21 cellular contexts compared by ENCODE assay signal in genomic region chr11:45621541-45621940, GRCh38. TPM values are rescaled to one million over a fixed set of nuclear protein-coding genes. Genes with fewer than 3 reads are reported as not detected.
DNase-seq lines count a peak whose midpoint lies in the region; ATAC-seq, FAIRE-seq and TF ChIP-seq lines count a peak whose summit lies in the region.
"Had no signal": no experiment of that assay in that cellular context is flagged by ENCODE, and none has a peak within 500 bp of the region (broad histone marks: within the 10 kb centered on the region; RNA-seq: fewer than 3 reads in every experiment).

No MANE protein-coding gene starts in this region.

- no peak overlapping the region for H2AFZ ChIP-seq in H1 (ENCODE audit: low read length)

- H4K5ac ChIP-seq in H1 (ENCODE audit: insufficient read length, low read depth, low read length), result no peak overlapping the region

- TF ChIP-seq EP300 in H1 (IDR thresholded peaks at IDR 0.05; ENCODE audit: borderline replicate concordance in 1 of 2, low read depth in 2 of 2, low read length in 2 of 2), result no peak

- TF ChIP-seq RAD21 in H1 (IDR thresholded peaks at IDR 0.05 in 1 of 2, conservative IDR thresholded peaks at IDR 0.05 in 1 of 2; ENCODE audit: low read depth in 2 of 2, low read length in 2 of 2), result no peak

- no peak overlapping the region for H3K4me3 Mint-ChIP-seq in osteocyte (ENCODE audit: unreplicated experiment)
- H3K4me3 Mint-ChIP-seq: CD4-positive, CD25-positive, alpha-beta regulatory T cell; CD8-positive, alpha-beta memory T cell had no signal

- H3K36me3 Mint-ChIP-seq in osteocyte (ENCODE audit: unreplicated experiment), result no peaks in the 10 kb centered on the region
- H3K36me3 Mint-ChIP-seq: CD4-positive, CD25-positive, alpha-beta regulatory T cell; CD8-positive, alpha-beta memory T cell had no signal

- no peaks in the 10 kb centered on the region for H3K36me3 ChIP-seq in H1 (ENCODE audit: control insufficient read depth in 2 of 4, insufficient read depth in 4 of 4, low read length in 3 of 4)
- H3K36me3 ChIP-seq: BE2C had no signal

- no peak overlapping the region for H3K23ac ChIP-seq in H1 (ENCODE audit: insufficient read length)

- no peak overlapping the region for H3K9ac ChIP-seq in H1 (replicated peaks in 1 of 4; ENCODE audit: extremely low read depth in 1 of 4, low read depth in 3 of 4, low read length in 3 of 4)

- H3K79me2 ChIP-seq in H1 (ENCODE audit: control insufficient read depth in 1 of 2, insufficient read depth in 2 of 2, low read length in 2 of 2), result no peaks in the 10 kb centered on the region

- no peak overlapping the region for H2BK20ac ChIP-seq in H1 (ENCODE audit: low read length)

- CTCF ChIA-PET in H1 (lab: Charles Lee; ENCODE audit: partially characterized antibody), result interaction anchor here (2.3 to 2.6 kb wide), 2 partner anchors 33 to 150 kb away, joined by 7 to 9 read pairs; no protein-coding TSS in a partner anchor

- H4K91ac ChIP-seq in H1 (replicated peaks; ENCODE audit: insufficient read length, low read length), result no peak overlapping the region

- no peak for TF ChIP-seq POLR2A in H1 (IDR thresholded peaks at IDR 0.05; ENCODE audit: control extremely low read depth in 1 of 2, low read depth in 2 of 2, low read length in 2 of 2)

- H3K4me1 ChIP-seq in H1 (replicated peaks in 1 of 4; ENCODE audit: control insufficient read depth in 3 of 4, insufficient read depth in 4 of 4, low read length in 3 of 4), result no peaks in the 10 kb centered on the region; a peak in 1 of 7 replicates
- H3K4me1 ChIP-seq: BE2C had no signal

- H3K4ac ChIP-seq in H1 (replicated peaks; ENCODE audit: insufficient read length, low read depth, low read length), result no peak overlapping the region

- no peak overlapping the region for H2BK12ac ChIP-seq in H1 (ENCODE audit: low read depth, low read length)

- H2BK5ac ChIP-seq in H1 (ENCODE audit: low read depth, low read length), result no peak overlapping the region

- H2BK15ac ChIP-seq in H1 (ENCODE audit: low read length), result no peak overlapping the region

- H3K9me3 ChIP-seq in H1 (ENCODE audit: insufficient read depth in 2 of 2, low read depth in 1 of 2, low read length in 1 of 2), result no peaks in the 10 kb centered on the region
- H3K9me3 ChIP-seq: BE2C had no signal

- peak; percentile 15 for DNase-seq in NCI-H226
- no peak for DNase-seq in H1 (ENCODE audit: low read depth in 1 of 2, low spot score in 2 of 2)
- DNase-seq in osteocyte (ENCODE audit: extremely low spot score, unreplicated experiment), result peak; percentile 67
- no peak for DNase-seq in activated CD4-positive, alpha-beta T cell treated with anti-CD3 and anti-CD28 coated beads, Interleukin-2, amount 50 U/mL, for 4 hours
- no peak for DNase-seq in AG08395 (ENCODE audit: low spot score)
- DNase-seq: BE2C; C1 segment of cervical spinal cord; CD4-positive, CD25-positive, alpha-beta regulatory T cell; CD8-positive, alpha-beta memory T cell; COR-L47; DMS 273 treated with DMSO at 0.1 percent for 48 hours; DND-41; EL; HCEC 1CT; IMR-90 had no signal

- H3K23me2 ChIP-seq in H1 (ENCODE audit: low read depth, low read length), result no peaks in the 10 kb centered on the region

- POLR2A ChIA-PET in H1 (lab: Charles Lee; ENCODE audit: partially characterized antibody), result no interaction called here

- H3K4me3 ChIP-seq in H1 (ENCODE audit: extremely low read depth in 1 of 4, insufficient read depth in 2 of 4, low read depth in 3 of 4, low read length in 4 of 4), result no peak overlapping the region

- H3K27ac ChIP-seq in H1 (ENCODE audit: low read depth, low read length), result no peak overlapping the region

- H3K56ac ChIP-seq in H1 (replicated peaks; ENCODE audit: insufficient read length, low read depth, low read length), result no peak overlapping the region

- TF ChIP-seq CTCF in H1 (IDR thresholded peaks at IDR 0.05; ENCODE audit: control extremely low read depth in 1 of 3, insufficient read depth in 1 of 3, low read depth in 1 of 3, low read length in 3 of 3) (no peak), osteocyte (IDR thresholded peaks at IDR 0.05) (no peak)

- H2AK5ac ChIP-seq in H1 (ENCODE audit: low read depth, low read length), result no peak overlapping the region

- no peak overlapping the region for H3K4me2 ChIP-seq in H1 (ENCODE audit: insufficient read depth in 1 of 2, low read depth in 2 of 2, low read length in 2 of 2)

- H3K4me1 Mint-ChIP-seq in osteocyte (ENCODE audit: unreplicated experiment), result no peaks in the 10 kb centered on the region
- H3K4me1 Mint-ChIP-seq: CD4-positive, CD25-positive, alpha-beta regulatory T cell; CD8-positive, alpha-beta memory T cell had no signal

- H3K27ac Mint-ChIP-seq in osteocyte (ENCODE audit: unreplicated experiment), result no peak overlapping the region
- H3K27ac Mint-ChIP-seq: CD4-positive, CD25-positive, alpha-beta regulatory T cell had no signal

- ATAC-seq in HG03159 (IDR thresholded peaks at IDR 0.05; ENCODE audit: unreplicated experiment), result no peak

- no peaks in the 10 kb centered on the region for H3K9me3 Mint-ChIP-seq in osteocyte (ENCODE audit: unreplicated experiment)

- H3K14ac ChIP-seq in H1 (ENCODE audit: insufficient read length), result no peak overlapping the region

- H3K79me1 ChIP-seq in H1 (ENCODE audit: low read depth, low read length), result no peaks in the 10 kb centered on the region

- peaks cover 41% of the 10 kb centered on the region for H3K27me3 Mint-ChIP-seq in osteocyte (ENCODE audit: unreplicated experiment)

- H4K20me1 ChIP-seq in H1 (replicated peaks in 1 of 2; ENCODE audit: control insufficient read depth in 1 of 2, insufficient read depth in 2 of 2, low read length in 2 of 2), result no peaks in the 10 kb centered on the region

- no peak overlapping the region for H3K18ac ChIP-seq in H1 (ENCODE audit: extremely low read depth, low read length)

- 50% methylated on average over 1 of the region's 1 CpG; no CpG with 5 or more reads in 1 of the 2 experiments for WGBS in H1 (ENCODE audit: extremely low coverage in 1 of 2, insufficient coverage in 1 of 2, insufficient read length in 1 of 2, insufficient replicate concordance in 2 of 2, low coverage in 1 of 2, low lambda C conversion rate in 2 of 2, missing lambda C conversion rate in 1 of 2), 2 experiments

- no peak overlapping the region for H4K8ac ChIP-seq in H1 (ENCODE audit: extremely low read depth, insufficient read depth, low read length)

- FAIRE-seq in H1 (lab: Jason Lieb, UNC), result no peak
- FAIRE-seq: G401.6, GM12891, GM19239, H54, HTR-8/SVneo had no signal

- no peaks in the 10 kb centered on the region for H3K27me3 ChIP-seq in H1 (replicated peaks in 1 of 4; ENCODE audit: control insufficient read depth in 3 of 4, extremely low read depth in 1 of 4, insufficient read depth in 3 of 4, low read length in 3 of 4)
- H3K27me3 ChIP-seq: BE2C had no signal

- no peak overlapping the region for H2BK120ac ChIP-seq in H1 (replicated peaks; ENCODE audit: low read depth, low read length)

TF ChIP-seq in H1, 55 proteins besides CTCF, POLR2A, EP300 and RAD21:
- TF ChIP-seq JUND (IDR thresholded peaks at IDR 0.05; ENCODE audit: low read length) (peak; percentile 17; the same call in 1 of the 2 replicates), TEAD4 (IDR thresholded peaks at IDR 0.05; ENCODE audit: low read depth, low read length) (no peak)

RNA-seq across cellular contexts. Expression of gene CHST1, which starts 43.9 kb away (rescaled TPM):
- 1.6 and 3.8 TPM in 2 replicates for total RNA-seq in H1 (2021; fragmentation: NEBNext Ultra II Directional; extraction: Animal tissue kit (Norgen Biotek cat#: 25700))
- 1.6 and 2.7 TPM in 2 replicates for polyA plus RNA-seq in H1 (2011; rRNA removed)
- 1.2 TPM for polyA plus RNA-seq in H1 (2011; cell fraction: cytosol; rRNA removed)
- polyA plus RNA-seq in H1 (2011; cell fraction: nucleus; rRNA removed), result 3.8 TPM
- polyA plus RNA-seq in H1 (2012, experiment 1 of 2), result 1.0 to 1.7 TPM (median 1.5 TPM) in 4 replicates
- polyA plus RNA-seq in H1 (2012, experiment 2 of 2), result 1.0 TPM
- 1.4 TPM for polyA plus RNA-seq in H1 (2013, experiment 1 of 2)
- 1.7 TPM for polyA plus RNA-seq in H1 (2013, experiment 2 of 2)
- 0.44 and 0.82 TPM in 2 replicates for polyA minus RNA-seq in H1 (2011; rRNA and poly(A)+ RNA removed)
- polyA minus RNA-seq in H1 (2011; cell fraction: cytosol; rRNA and poly(A)+ RNA removed), result 0.51 TPM
- 1.6 TPM for polyA minus RNA-seq in H1 (2011; cell fraction: nucleus; rRNA and poly(A)+ RNA removed)
- 0.16 and 0.67 TPM in 2 replicates for total RNA-seq in osteocyte
- total RNA-seq: IMR-90 had no signal
- polyA plus RNA-seq: CD8-positive, alpha-beta memory T cell had no signal

Comparison
In these comparisons a context has a peak if more than half of its experiments do, and no peak if none do; other contexts are left out.
1. DNase-seq: peak in NCI-H226 (single experiment) and osteocyte (single experiment); none in H1 (0 of 2), activated CD4-positive, alpha-beta T cell treated with anti-CD3 and anti-CD28 coated beads, Interleukin-2, amount 50 U/mL, for 4 hours (0 of 2) and AG08395 (single experiment).